1 cellular context compared by ENCODE assay signal in the genomic region with DNA sequence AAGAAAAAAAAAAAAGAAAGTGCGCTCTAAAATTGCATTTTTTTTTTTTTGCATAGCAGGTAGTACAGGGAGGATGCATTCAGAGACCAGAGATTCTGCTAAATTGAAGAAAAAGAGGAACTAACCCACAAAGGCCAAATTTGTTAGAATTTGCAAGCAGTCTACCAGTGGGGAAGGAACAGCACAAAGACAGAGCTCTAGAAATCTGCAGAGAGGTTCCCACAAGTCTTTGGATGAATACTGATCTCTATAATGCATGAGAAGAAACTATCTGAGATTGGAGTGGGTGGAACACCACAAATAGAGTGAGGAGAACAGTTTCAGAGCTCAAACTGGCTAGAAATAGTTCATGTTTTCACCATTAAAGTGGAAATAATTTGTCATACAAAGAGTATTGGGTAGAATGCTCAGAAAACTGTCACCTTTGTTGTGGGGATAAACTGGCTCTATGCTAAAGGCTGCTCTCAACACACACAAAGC.
TF ChIP-seq lines count a peak whose summit lies in the region.

No MANE protein-coding gene starts in this region.

TF ChIP-seq in HepG2, 621 proteins besides CTCF, POLR2A, EP300 and RAD21 (continued from another document):
- no peak for TF ChIP-seq KIAA2018 (CRISPR knock-in tag; IDR thresholded peaks at IDR 0.05; ENCODE audit: borderline replicate concordance)
- TF ChIP-seq ZNF556 (CRISPR knock-in tag; IDR thresholded peaks at IDR 0.05; ENCODE audit: borderline replicate concordance) = no peak
- no peak for TF ChIP-seq NPAS2 (CRISPR knock-in tag; IDR thresholded peaks at IDR 0.05; ENCODE audit: borderline replicate concordance)
- TF ChIP-seq TOPORS (CRISPR knock-in tag; IDR thresholded peaks at IDR 0.05) = no peak
- TF ChIP-seq, protein P1, sequence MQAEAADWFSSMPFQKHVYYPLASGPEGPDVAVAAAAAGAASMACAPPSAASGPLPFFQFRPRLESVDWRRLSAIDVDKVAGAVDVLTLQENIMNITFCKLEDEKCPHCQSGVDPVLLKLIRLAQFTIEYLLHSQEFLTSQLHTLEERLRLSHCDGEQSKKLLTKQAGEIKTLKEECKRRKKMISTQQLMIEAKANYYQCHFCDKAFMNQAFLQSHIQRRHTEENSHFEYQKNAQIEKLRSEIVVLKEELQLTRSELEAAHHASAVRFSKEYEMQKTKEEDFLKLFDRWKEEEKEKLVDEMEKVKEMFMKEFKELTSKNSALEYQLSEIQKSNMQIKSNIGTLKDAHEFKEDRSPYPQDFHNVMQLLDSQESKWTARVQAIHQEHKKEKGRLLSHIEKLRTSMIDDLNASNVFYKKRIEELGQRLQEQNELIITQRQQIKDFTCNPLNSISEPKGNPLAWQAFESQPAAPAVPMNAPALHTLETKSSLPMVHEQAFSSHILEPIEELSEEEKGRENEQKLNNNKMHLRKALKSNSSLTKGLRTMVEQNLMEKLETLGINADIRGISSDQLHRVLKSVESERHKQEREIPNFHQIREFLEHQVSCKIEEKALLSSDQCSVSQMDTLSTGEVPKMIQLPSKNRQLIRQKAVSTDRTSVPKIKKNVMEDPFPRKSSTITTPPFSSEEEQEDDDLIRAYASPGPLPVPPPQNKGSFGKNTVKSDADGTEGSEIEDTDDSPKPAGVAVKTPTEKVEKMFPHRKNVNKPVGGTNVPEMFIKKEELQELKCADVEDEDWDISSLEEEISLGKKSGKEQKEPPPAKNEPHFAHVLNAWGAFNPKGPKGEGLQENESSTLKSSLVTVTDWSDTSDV (CRISPR knock-in tag; IDR thresholded peaks at IDR 0.05) = no peak
- no peak for TF ChIP-seq CENPBD1 (CRISPR knock-in tag; IDR thresholded peaks at IDR 0.05; ENCODE audit: borderline replicate concordance, low read depth)
- TF ChIP-seq ZNF841 (CRISPR knock-in tag; IDR thresholded peaks at IDR 0.05; ENCODE audit: borderline replicate concordance) = no peak
- TF ChIP-seq DBP (CRISPR knock-in tag; IDR thresholded peaks at IDR 0.05; ENCODE audit: not compliant biosample characterization) = no peak
- no peak for TF ChIP-seq ZNF672 (CRISPR knock-in tag; IDR thresholded peaks at IDR 0.05)
- no peak for TF ChIP-seq CCAR2 (optimal IDR thresholded peaks at IDR 0.05; ENCODE audit: low read depth, low read length)
- TF ChIP-seq ZNF260 (CRISPR knock-in tag; IDR thresholded peaks at IDR 0.05; ENCODE audit: borderline replicate concordance, low read depth) = no peak
- no peak for TF ChIP-seq MYNN (CRISPR knock-in tag; IDR thresholded peaks at IDR 0.05; ENCODE audit: low read depth)
